ENCODE assay signal across 20 cellular contexts in the genomic region with DNA sequence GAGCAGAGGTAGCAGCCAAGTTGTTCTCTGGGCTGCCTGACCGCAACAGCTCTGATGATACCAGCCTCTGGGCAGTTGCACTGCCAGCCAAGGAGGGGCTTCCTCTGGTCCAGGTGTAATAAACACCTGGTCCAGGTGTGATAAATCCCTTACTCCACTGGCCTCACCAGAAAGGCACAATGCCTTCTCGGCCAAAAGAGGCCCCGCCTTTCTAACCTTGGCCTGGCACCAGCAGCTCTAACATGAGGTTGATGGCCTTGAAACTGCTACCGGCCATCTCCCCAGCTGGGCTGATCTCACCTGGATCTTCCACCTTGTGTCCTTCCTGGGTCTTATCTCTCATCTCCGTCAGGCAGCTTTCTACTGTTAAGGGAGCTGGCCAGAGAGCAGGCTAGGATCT. TPM values are rescaled to one million over a fixed set of nuclear protein-coding genes. Genes with fewer than 3 reads are reported as not detected.
DNase-seq lines count a peak whose midpoint lies in the region; ATAC-seq and TF ChIP-seq lines count a peak whose summit lies in the region.
"Had no signal": no experiment of that assay in that cellular context is flagged by ENCODE, and none has a peak within 500 bp of the region (broad histone marks: within the 10 kb centered on the region; RNA-seq: fewer than 3 reads in every experiment).

No MANE protein-coding gene starts in this region.

- no peak overlapping the region for H3K4me3 Mint-ChIP-seq in activated naive CD4-positive, alpha-beta T cell treated with anti-CD3 and anti-CD28 coated beads for 36 hours
- H3K4me3 Mint-ChIP-seq: CD8-positive, alpha-beta T cell; H9; IgD-negative memory B cell had no signal

- H3K4me3 ChIP-seq in right cardiac atrium (ENCODE audit: low read length) (no peak overlapping the region), esophagus squamous epithelium (no peak overlapping the region), neutrophil (ENCODE audit: low read depth in 1 of 2, low read length in 1 of 2) (no peak overlapping the region)
- H3K4me3 ChIP-seq: BLaER1, GM12878 had no signal

- no peak overlapping the region for H3K27ac Mint-ChIP-seq in activated naive CD4-positive, alpha-beta T cell treated with anti-CD3 and anti-CD28 coated beads for 36 hours
- H3K27ac Mint-ChIP-seq: CD8-positive, alpha-beta T cell; H9; IgD-negative memory B cell had no signal

- intact Hi-C loops in cardiac septum (cut with DNase I): no loop called here
- intact Hi-C loops in right cardiac atrium (cut with DNase I): no loop called here
- intact Hi-C loops in esophagus squamous epithelium (cut with DNase I): no loop called here
- intact Hi-C loops in activated naive CD4-positive, alpha-beta T cell treated with anti-CD3 and anti-CD28 coated beads for 36 hours (cut with micrococcal nuclease): no loop called here

- H3K36me3 ChIP-seq in esophagus squamous epithelium: no peaks in the 10 kb centered on the region
- H3K36me3 ChIP-seq in neutrophil: no peaks in the 10 kb centered on the region
- H3K36me3 ChIP-seq: BLaER1 had no signal

- H3K9me3 ChIP-seq in right cardiac atrium (ENCODE audit: control insufficient read depth, low read length) (no peaks in the 10 kb centered on the region), esophagus squamous epithelium (no peaks in the 10 kb centered on the region), neutrophil (no peaks in the 10 kb centered on the region)
- H3K9me3 ChIP-seq: BLaER1 had no signal

- H3K27ac ChIP-seq in right cardiac atrium (ENCODE audit: low read length): no peak overlapping the region
- H3K27ac ChIP-seq in VCaP: peak overlapping the region; percentile 4; the same call in 1 of the 2 replicates
- peak overlapping the region in 3 of 4 donors; percentile 31 to 70 (median 47) for H3K27ac ChIP-seq in esophagus squamous epithelium
- H3K27ac ChIP-seq in neutrophil: peak overlapping the region; percentile 65
- H3K27ac ChIP-seq: BLaER1, HL-60 had no signal

- peaks cover 7% of the 10 kb centered on the region for H3K27me3 Mint-ChIP-seq in activated naive CD4-positive, alpha-beta T cell treated with anti-CD3 and anti-CD28 coated beads for 36 hours (ENCODE audit: low read depth)

- no peaks in the 10 kb centered on the region for H3K4me1 ChIP-seq in right cardiac atrium (ENCODE audit: control insufficient read depth, insufficient read depth, low read length)
- H3K4me1 ChIP-seq in esophagus squamous epithelium: peaks cover 0 to 34% (median 7%) of the 10 kb centered on the region in 3 donors
- peaks cover 80 to 84% of the 10 kb centered on the region in 2 experiments for H3K4me1 ChIP-seq in neutrophil (ENCODE audit: control insufficient read depth in 1 of 2, insufficient read depth in 1 of 2, low read depth in 1 of 2, low read length in 1 of 2)
- H3K4me1 ChIP-seq: BLaER1 had no signal

- no peak for ATAC-seq in right cardiac atrium
- no peak for ATAC-seq in HG02798 (IDR thresholded peaks at IDR 0.05; ENCODE audit: poor library complexity, unreplicated experiment)
- ATAC-seq: CD8-positive, alpha-beta T cell; GM12878 had no signal

- no peaks in the 10 kb centered on the region for H3K4me1 Mint-ChIP-seq in activated naive CD4-positive, alpha-beta T cell treated with anti-CD3 and anti-CD28 coated beads for 36 hours (ENCODE audit: low read depth)
- H3K4me1 Mint-ChIP-seq: IgD-negative memory B cell had no signal

- no peak for TF ChIP-seq POLR2A in esophagus squamous epithelium (IDR thresholded peaks at IDR 0.05)

- peak; percentile 73 for DNase-seq in cardiac septum (ENCODE audit: low spot score)
- no peak for DNase-seq in right cardiac atrium
- no peak for DNase-seq in esophagus squamous epithelium (lab: John Stamatoyannopoulos, UW)
- DNase-seq in activated naive CD4-positive, alpha-beta T cell treated with anti-CD3 and anti-CD28 coated beads for 36 hours: no peak
- DNase-seq in stimulated activated CD4-positive, alpha-beta T cell treated with anti-CD3 and anti-CD28 coated beads, Interleukin-2, amount 100 ng/mL, for 48 hours: no peak
- DNase-seq: 8988T; Calu3; CD8-positive, alpha-beta T cell; DMS53; DND-41; EL; GOT3; H9 had no signal

- peaks cover 4% of the 10 kb centered on the region for H3K9me3 Mint-ChIP-seq in activated naive CD4-positive, alpha-beta T cell treated with anti-CD3 and anti-CD28 coated beads for 36 hours
- H3K9me3 Mint-ChIP-seq: CD8-positive, alpha-beta T cell had no signal

- H3K36me3 Mint-ChIP-seq in activated naive CD4-positive, alpha-beta T cell treated with anti-CD3 and anti-CD28 coated beads for 36 hours (ENCODE audit: low read depth): no peaks in the 10 kb centered on the region
- H3K36me3 Mint-ChIP-seq: CD8-positive, alpha-beta T cell; IgD-negative memory B cell had no signal

- 91% methylated on average over 5 of the region's 5 CpGs for WGBS in right cardiac atrium
- WGBS in esophagus squamous epithelium, 2 donors: 63% methylated on average over 2 of the region's 5 CpGs; no CpG with 5 or more reads in 1 of the 2 donors

- CTCF ChIA-PET in activated naive CD4-positive, alpha-beta T cell treated with anti-CD3 and anti-CD28 coated beads for 36 hours (lab: Charles Lee): no interaction called here

- TF ChIP-seq CTCF in VCaP (conservative IDR thresholded peaks at IDR 0.05) (no peak), esophagus squamous epithelium (IDR thresholded peaks at IDR 0.05) (no peak), neutrophil (IDR thresholded peaks at IDR 0.05) (no peak)

- no peaks in the 10 kb centered on the region for H3K27me3 ChIP-seq in right cardiac atrium (ENCODE audit: control insufficient read depth, insufficient read depth)
- no peaks in the 10 kb centered on the region for H3K27me3 ChIP-seq in esophagus squamous epithelium
- no peaks in the 10 kb centered on the region for H3K27me3 ChIP-seq in neutrophil
- H3K27me3 ChIP-seq: BLaER1 had no signal

RNA-seq across cellular contexts. Expression of gene PDZD8, which starts 45.5 kb away (rescaled TPM):
- 27.9 TPM for total RNA-seq in cardiac septum
- total RNA-seq in right cardiac atrium: 10 to 100 TPM; 17.5 to 25.9 (median 24.4) TPM
- polyA plus RNA-seq in right cardiac atrium: 3.7 TPM
- 10 to 100 TPM; 28.1 to 39.2 (median 32.9) TPM for total RNA-seq in esophagus squamous epithelium
- 10 to 100 TPM; 13.6 to 15.8 TPM for total RNA-seq in activated naive CD4-positive, alpha-beta T cell treated with anti-CD3 and anti-CD28 coated beads for 36 hours
